Comparison of ENCODE assay signal across 10 cellular contexts in genomic region chr1:16138772-16139221, GRCh38. TPM values are rescaled to one million over a fixed set of nuclear protein-coding genes. Genes with fewer than 3 reads are reported as not detected.
A peak's percentile ranks its signal among the peaks of the same experiment; 100 is the strongest.
DNase-seq lines count a peak whose midpoint lies in the region; ATAC-seq and TF ChIP-seq lines count a peak whose summit lies in the region.
"Had no signal": no experiment of that assay in that cellular context is flagged by ENCODE, and none has a peak within 500 bp of the region (broad histone marks: within the 10 kb centered on the region; RNA-seq: fewer than 3 reads in every experiment).

No MANE protein-coding gene starts in this region.

- ATAC-seq in Right ventricle myocardium inferior = no peak
- ATAC-seq in right lobe of liver = peak; percentile 5 to 32 (median 12)
- no peak for ATAC-seq in GM18505 (IDR thresholded peaks at IDR 0.05; ENCODE audit: unreplicated experiment)

- DNase-seq in left ventricle myocardium inferior = no peak
- no peak for DNase-seq in Right ventricle myocardium inferior (ENCODE audit: missing footprints)
- DNase-seq in breast epithelium (ENCODE audit: low spot score in 2 of 2) = no peak
- DNase-seq in right lobe of liver = no peak
- no peak for DNase-seq in vagina (ENCODE audit: extremely low spot score in 2 of 2)
- DNase-seq in coronary artery (ENCODE audit: low spot score) = no peak
- DNase-seq in NCI-H2171 treated with DMSO at 0.1 percent for 48 hours (lab: John Stamatoyannopoulos, UW) = no peak
- DNase-seq: activated CD4-positive, alpha-beta memory T cell treated with anti-CD3 and anti-CD28 coated beads, Interleukin-2, amount 10 ng/mL, durations not matched to agents 7 days and 5 days; NCI-H2107 had no signal

- H3K4me3 ChIP-seq in left ventricle myocardium inferior = no peak overlapping the region
- no peak overlapping the region for H3K4me3 ChIP-seq in breast epithelium
- H3K4me3 ChIP-seq in right lobe of liver = no peak overlapping the region
- no peak overlapping the region for H3K4me3 ChIP-seq in vagina
- H3K4me3 ChIP-seq in coronary artery = no peak overlapping the region

- intact Hi-C loops in left ventricle myocardium inferior (cut with micrococcal nuclease) = no loop called here
- intact Hi-C loops in Right ventricle myocardium inferior (cut with DNase I) = no loop called here
- intact Hi-C loops in breast epithelium (cut with DNase I; ENCODE audit: low total_unique reads) = no loop called here
- intact Hi-C loops in right lobe of liver (cut with DNase I) = no loop called here
- intact Hi-C loops in vagina (cut with DNase I) = no loop called here

- H3K4me1 ChIP-seq in left ventricle myocardium inferior (peaks cover 70% of the 10 kb centered on the region), breast epithelium (peaks cover 0 to 18% of the 10 kb centered on the region in 2 donors), right lobe of liver (peaks cover 0 to 17% (median 4%) of the 10 kb centered on the region in 4 donors), vagina (peaks cover 46% of the 10 kb centered on the region)

- TF ChIP-seq POLR2A in breast epithelium (IDR thresholded peaks at IDR 0.05) = no peak
- TF ChIP-seq POLR2A in right lobe of liver (IDR thresholded peaks at IDR 0.05) = no peak
- TF ChIP-seq POLR2A in vagina (IDR thresholded peaks at IDR 0.05) = no peak
- no peak for TF ChIP-seq POLR2A in GM18505 (IDR thresholded peaks at IDR 0.05; ENCODE audit: borderline replicate concordance, extremely low read depth, insufficient read depth, insufficient read length)

- H3K27me3 ChIP-seq in left ventricle myocardium inferior (ENCODE audit: low read depth) (no peaks in the 10 kb centered on the region), breast epithelium (no peaks in the 10 kb centered on the region), right lobe of liver (no peaks in the 10 kb centered on the region), vagina (no peaks in the 10 kb centered on the region)

- no peaks in the 10 kb centered on the region for H3K9me3 ChIP-seq in left ventricle myocardium inferior (replicated peaks)
- no peaks in the 10 kb centered on the region for H3K9me3 ChIP-seq in breast epithelium
- no peaks in the 10 kb centered on the region for H3K9me3 ChIP-seq in right lobe of liver
- H3K9me3 ChIP-seq in vagina = no peaks in the 10 kb centered on the region

- H3K36me3 ChIP-seq in left ventricle myocardium inferior (peaks cover 52% of the 10 kb centered on the region), breast epithelium (no peaks in the 10 kb centered on the region), right lobe of liver (peaks cover 0 to 31% (median 15%) of the 10 kb centered on the region in 4 donors), vagina (peaks cover 0 to 34% of the 10 kb centered on the region in 2 donors)

- TF ChIP-seq CTCF in left ventricle myocardium inferior (IDR thresholded peaks at IDR 0.05; ENCODE audit: borderline replicate concordance) (peak; percentile 27), breast epithelium (IDR thresholded peaks at IDR 0.05) (no peak), right lobe of liver (IDR thresholded peaks at IDR 0.05) (no peak), vagina (IDR thresholded peaks at IDR 0.05) (no peak), coronary artery (IDR thresholded peaks at IDR 0.05) (no peak)

- 65% methylated on average over 4 of the region's 9 CpGs for WGBS in right lobe of liver (ENCODE audit: insufficient coverage, low coverage, low lambda C conversion rate, missing lambda C conversion rate)

- H3K27ac ChIP-seq in left ventricle myocardium inferior (replicated peaks) (peak overlapping the region; percentile 90), breast epithelium (peak overlapping the region; percentile 45 to 77), right lobe of liver (peak overlapping the region in 1 of 3 donors; percentile 38), vagina (peak overlapping the region; percentile 63), coronary artery (peak overlapping the region in 1 of 2 donors; percentile 46)

RNA-seq across cellular contexts. Expression of gene EPHA2, which starts 17.1 kb away (rescaled TPM):
- total RNA-seq in left ventricle myocardium inferior = 9.6 TPM
- total RNA-seq in Right ventricle myocardium inferior = 7.3 TPM
- total RNA-seq in breast epithelium = 10 to 100 TPM in 2 of 3 donors, 1 to 10 TPM in 1; 5.8 to 18.4 (median 16.7) TPM
- 10 to 100 TPM in 4 of 6 experiments, 1 to 10 TPM in 2; 6.0 to 14.7 (median 10.8) TPM for total RNA-seq in right lobe of liver
- 264 TPM for total RNA-seq in vagina
- total RNA-seq: activated CD4-positive, alpha-beta memory T cell treated with anti-CD3 and anti-CD28 coated beads, Interleukin-2, amount 10 ng/mL, durations not matched to agents 7 days and 5 days had no signal

Comparison
In these comparisons a context has a peak if more than half of its experiments do, and no peak if none do; other contexts are left out.
1. ATAC-seq: peak in right lobe of liver (4 of 4); none in Right ventricle myocardium inferior (single experiment) and GM18505 (single experiment).
2. RNA of gene EPHA2, which starts 17.1 kb away (total RNA-seq): 264 TPM in vagina (single experiment); 5.8 to 18.4 TPM in breast epithelium, 6.0 to 14.7 TPM in right lobe of liver, 9.6 TPM in left ventricle myocardium inferior (single experiment) and 7.3 TPM in Right ventricle myocardium inferior (single experiment); every median in the first group is over 10 times any median in the second.